6 cellular contexts compared by ENCODE assay signal in the genomic region with DNA sequence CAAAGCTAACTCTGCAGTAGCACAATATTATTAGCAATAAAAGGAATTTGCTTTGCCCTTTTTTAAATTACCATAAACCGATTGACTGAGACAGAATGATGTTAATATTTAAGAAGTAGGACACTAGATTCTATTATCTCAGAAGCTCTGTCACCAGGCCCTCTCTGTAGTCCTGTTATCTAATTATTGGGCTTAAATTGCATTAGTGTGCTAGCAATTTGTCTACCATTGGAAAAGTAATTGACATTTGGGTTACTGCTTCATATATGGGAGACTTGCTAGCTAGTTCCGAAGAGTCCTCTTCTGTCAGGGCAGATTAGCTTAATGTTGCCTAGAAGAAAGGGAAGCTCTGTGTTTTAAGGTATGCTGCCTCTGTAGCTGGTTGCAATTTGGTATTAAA.
"Had no signal": no experiment of that assay in that cellular context is flagged by ENCODE, and none has a peak within 500 bp of the region (broad histone marks: within the 10 kb centered on the region; RNA-seq: fewer than 3 reads in every experiment).

No MANE protein-coding gene starts in this region.

- ATAC-seq: HCT116 had no signal

- DNase-seq: GM23248, GOT3, H7, HFFc6, IMR-90 had no signal
